ENCODE assay signal across 1 cellular context in genomic region chr17:74840500-74840899, GRCh38.
TF ChIP-seq lines count a peak whose summit lies in the region.

No MANE protein-coding gene starts in this region.

TF ChIP-seq in H1, 55 proteins besides CTCF, POLR2A, EP300 and RAD21:
- TF ChIP-seq CHD2 (IDR thresholded peaks at IDR 0.05; ENCODE audit: low read length) (no peak), NRF1 (IDR thresholded peaks at IDR 0.05; ENCODE audit: low read depth, low read length) (no peak), POLR2AphosphoS5 (IDR thresholded peaks at IDR 0.05; ENCODE audit: low read depth, low read length) (no peak), ATF3 (IDR thresholded peaks at IDR 0.05; ENCODE audit: insufficient read depth, low read depth, low read length) (no peak), CBX5 (IDR thresholded peaks at IDR 0.05; ENCODE audit: low read depth, low read length) (no peak), SIN3A (conservative IDR thresholded peaks at IDR 0.05 in 1 of 2, IDR thresholded peaks at IDR 0.05 in 1 of 2; ENCODE audit: low read depth in 1 of 2, low read length in 2 of 2) (no peak), BCL11A (IDR thresholded peaks at IDR 0.05; ENCODE audit: low read depth in 2 of 2, low read length in 2 of 2) (no peak), HDAC2 (IDR thresholded peaks at IDR 0.05; ENCODE audit: borderline replicate concordance in 1 of 2, low read depth in 2 of 2, low read length in 2 of 2) (no peak), ATF2 (IDR thresholded peaks at IDR 0.05; ENCODE audit: low read length) (no peak), SUZ12 (IDR thresholded peaks at IDR 0.05; ENCODE audit: low read length) (no peak), CBX8 (IDR thresholded peaks at IDR 0.05; ENCODE audit: borderline replicate concordance, low read depth, low read length) (no peak), FOSL1 (IDR thresholded peaks at IDR 0.05; ENCODE audit: insufficient read depth, low read depth, low read length) (no peak), ASH2L (IDR thresholded peaks at IDR 0.05; ENCODE audit: low read length) (no peak), SP1 (IDR thresholded peaks at IDR 0.05; ENCODE audit: low read depth, low read length) (no peak), TEAD4 (IDR thresholded peaks at IDR 0.05; ENCODE audit: low read depth, low read length) (no peak), ZNF274 (IDR thresholded peaks at IDR 0.05; ENCODE audit: borderline replicate concordance, extremely low read depth, low read length) (no peak), BACH1 (IDR thresholded peaks at IDR 0.05; ENCODE audit: low read length) (no peak), EZH2 (IDR thresholded peaks at IDR 0.05; ENCODE audit: low read depth, low read length, severe bottlenecking) (no peak)
